ENCODE assay signal across 1 cellular context in genomic region chr14:70810621-70811020, GRCh38.
TF ChIP-seq lines count a peak whose summit lies in the region.

No MANE protein-coding gene starts in this region.

TF ChIP-seq in H1, 55 proteins besides CTCF, POLR2A, EP300 and RAD21 (continued from another document):
- no peak for TF ChIP-seq SP2 (IDR thresholded peaks at IDR 0.05; ENCODE audit: low read length)
- TF ChIP-seq HDAC2 (IDR thresholded peaks at IDR 0.05; ENCODE audit: borderline replicate concordance in 1 of 2, low read depth in 2 of 2, low read length in 2 of 2) = no peak
- no peak for TF ChIP-seq BACH1 (IDR thresholded peaks at IDR 0.05; ENCODE audit: low read length)
- no peak for TF ChIP-seq TEAD4 (IDR thresholded peaks at IDR 0.05; ENCODE audit: low read depth, low read length)
- no peak for TF ChIP-seq RFX5 (IDR thresholded peaks at IDR 0.05; ENCODE audit: borderline replicate concordance, low read depth, low read length)
- TF ChIP-seq NRF1 (IDR thresholded peaks at IDR 0.05; ENCODE audit: low read depth, low read length) = no peak
